In genomic region chr17:4550534-4551039, GRCh38 we compare ENCODE assay signal across 1 cellular context.
TF ChIP-seq lines count a peak whose summit lies in the region.

No MANE protein-coding gene starts in this region.

TF ChIP-seq in IMR-90, 13 proteins besides CTCF, POLR2A, EP300 and RAD21:
- TF ChIP-seq, protein P1, sequence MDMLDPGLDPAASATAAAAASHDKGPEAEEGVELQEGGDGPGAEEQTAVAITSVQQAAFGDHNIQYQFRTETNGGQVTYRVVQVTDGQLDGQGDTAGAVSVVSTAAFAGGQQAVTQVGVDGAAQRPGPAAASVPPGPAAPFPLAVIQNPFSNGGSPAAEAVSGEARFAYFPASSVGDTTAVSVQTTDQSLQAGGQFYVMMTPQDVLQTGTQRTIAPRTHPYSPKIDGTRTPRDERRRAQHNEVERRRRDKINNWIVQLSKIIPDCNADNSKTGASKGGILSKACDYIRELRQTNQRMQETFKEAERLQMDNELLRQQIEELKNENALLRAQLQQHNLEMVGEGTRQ (IDR thresholded peaks at IDR 0.05; ENCODE audit: low read depth, low read length), result no peak
- TF ChIP-seq, protein P2, sequence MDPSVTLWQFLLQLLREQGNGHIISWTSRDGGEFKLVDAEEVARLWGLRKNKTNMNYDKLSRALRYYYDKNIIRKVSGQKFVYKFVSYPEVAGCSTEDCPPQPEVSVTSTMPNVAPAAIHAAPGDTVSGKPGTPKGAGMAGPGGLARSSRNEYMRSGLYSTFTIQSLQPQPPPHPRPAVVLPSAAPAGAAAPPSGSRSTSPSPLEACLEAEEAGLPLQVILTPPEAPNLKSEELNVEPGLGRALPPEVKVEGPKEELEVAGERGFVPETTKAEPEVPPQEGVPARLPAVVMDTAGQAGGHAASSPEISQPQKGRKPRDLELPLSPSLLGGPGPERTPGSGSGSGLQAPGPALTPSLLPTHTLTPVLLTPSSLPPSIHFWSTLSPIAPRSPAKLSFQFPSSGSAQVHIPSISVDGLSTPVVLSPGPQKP (IDR thresholded peaks at IDR 0.05; ENCODE audit: borderline replicate concordance, low read depth, low read length), result no peak
- TF ChIP-seq FOS (IDR thresholded peaks at IDR 0.05; ENCODE audit: low read depth, low read length), result no peak
- no peak for TF ChIP-seq MXI1 (IDR thresholded peaks at IDR 0.05; ENCODE audit: borderline replicate concordance, low read depth, low read length)
- TF ChIP-seq CEBPB (IDR thresholded peaks at IDR 0.05; ENCODE audit: low read depth, low read length), result no peak
- no peak for TF ChIP-seq CHD1 (IDR thresholded peaks at IDR 0.05; ENCODE audit: low read depth, low read length)
- TF ChIP-seq SMC3 (IDR thresholded peaks at IDR 0.05; ENCODE audit: low read depth, low read length), result no peak
- TF ChIP-seq MAFK (IDR thresholded peaks at IDR 0.05; ENCODE audit: low read depth, low read length), result no peak
- TF ChIP-seq NFE2L2 (IDR thresholded peaks at IDR 0.05; ENCODE audit: low read depth, low read length), result no peak
